ENCODE assay signal across 1 cellular context in the genomic region with DNA sequence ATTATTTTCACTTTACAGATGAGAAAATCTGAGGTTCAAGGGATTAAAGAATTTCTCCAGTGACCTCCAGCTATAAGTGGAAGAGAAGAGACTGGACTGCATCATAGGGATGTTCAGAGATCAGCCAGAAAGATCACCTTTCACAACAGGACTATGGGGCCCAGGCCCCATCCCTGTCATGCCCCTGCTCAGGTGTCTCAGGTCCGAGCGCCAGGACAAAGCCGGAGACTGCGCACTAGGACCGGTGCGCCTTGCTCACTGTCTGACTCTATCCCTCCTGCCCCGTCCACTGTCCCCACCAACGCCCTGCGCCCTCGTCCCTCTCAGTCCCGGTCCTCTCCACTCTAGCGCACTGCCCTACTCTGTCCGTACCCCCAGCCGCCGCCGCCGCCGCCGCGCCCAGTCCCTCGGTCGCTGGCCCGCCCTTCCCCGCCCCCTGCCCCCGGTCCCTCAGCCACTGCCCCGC.
TF ChIP-seq lines count a peak whose summit lies in the region.

No MANE protein-coding gene starts in this region.

TF ChIP-seq in K562, 482 proteins besides CTCF, POLR2A, EP300 and RAD21:
- TF ChIP-seq MYBL2 (IDR thresholded peaks at IDR 0.05; ENCODE audit: low read depth) (no peak), MYBL2 (CRISPR knock-in tag; IDR thresholded peaks at IDR 0.05; ENCODE audit: borderline replicate concordance) (no peak), FOXP1 (CRISPR knock-in tag; IDR thresholded peaks at IDR 0.05) (no peak), JUNB (CRISPR knock-in tag; conservative IDR thresholded peaks at IDR 0.05) (no peak), ZNF263 (CRISPR knock-in tag; IDR thresholded peaks at IDR 0.05; ENCODE audit: borderline replicate concordance) (peak; percentile 32; the same call in 1 of the 2 replicates), HDAC1 (IDR thresholded peaks at IDR 0.05) (0 out of 4 replicates have a peak, but pooled peaks of 1 of the 2 experiments have one; percentile 30), SNRNP70 (optimal IDR thresholded peaks at IDR 0.05; ENCODE audit: low read depth, low read length) (no peak), NRF1 (conservative IDR thresholded peaks at IDR 0.05 in 1 of 2, IDR thresholded peaks at IDR 0.05 in 1 of 2) (peak; percentile 82 to 86), ZC3H11A (IDR thresholded peaks at IDR 0.05; ENCODE audit: low read depth, low read length) (no peak)
- TF ChIP-seq, protein P1, sequence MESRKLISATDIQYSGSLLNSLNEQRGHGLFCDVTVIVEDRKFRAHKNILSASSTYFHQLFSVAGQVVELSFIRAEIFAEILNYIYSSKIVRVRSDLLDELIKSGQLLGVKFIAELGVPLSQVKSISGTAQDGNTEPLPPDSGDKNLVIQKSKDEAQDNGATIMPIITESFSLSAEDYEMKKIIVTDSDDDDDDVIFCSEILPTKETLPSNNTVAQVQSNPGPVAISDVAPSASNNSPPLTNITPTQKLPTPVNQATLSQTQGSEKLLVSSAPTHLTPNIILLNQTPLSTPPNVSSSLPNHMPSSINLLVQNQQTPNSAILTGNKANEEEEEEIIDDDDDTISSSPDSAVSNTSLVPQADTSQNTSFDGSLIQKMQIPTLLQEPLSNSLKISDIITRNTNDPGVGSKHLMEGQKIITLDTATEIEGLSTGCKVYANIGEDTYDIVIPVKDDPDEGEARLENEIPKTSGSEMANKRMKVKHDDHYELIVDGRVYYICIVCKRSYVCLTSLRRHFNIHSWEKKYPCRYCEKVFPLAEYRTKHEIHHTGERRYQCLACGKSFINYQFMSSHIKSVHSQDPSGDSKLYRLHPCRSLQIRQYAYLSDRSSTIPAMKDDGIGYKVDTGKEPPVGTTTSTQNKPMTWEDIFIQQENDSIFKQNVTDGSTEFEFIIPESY (CRISPR knock-in tag; IDR thresholded peaks at IDR 0.05): no peak
- TF ChIP-seq, protein P2, sequence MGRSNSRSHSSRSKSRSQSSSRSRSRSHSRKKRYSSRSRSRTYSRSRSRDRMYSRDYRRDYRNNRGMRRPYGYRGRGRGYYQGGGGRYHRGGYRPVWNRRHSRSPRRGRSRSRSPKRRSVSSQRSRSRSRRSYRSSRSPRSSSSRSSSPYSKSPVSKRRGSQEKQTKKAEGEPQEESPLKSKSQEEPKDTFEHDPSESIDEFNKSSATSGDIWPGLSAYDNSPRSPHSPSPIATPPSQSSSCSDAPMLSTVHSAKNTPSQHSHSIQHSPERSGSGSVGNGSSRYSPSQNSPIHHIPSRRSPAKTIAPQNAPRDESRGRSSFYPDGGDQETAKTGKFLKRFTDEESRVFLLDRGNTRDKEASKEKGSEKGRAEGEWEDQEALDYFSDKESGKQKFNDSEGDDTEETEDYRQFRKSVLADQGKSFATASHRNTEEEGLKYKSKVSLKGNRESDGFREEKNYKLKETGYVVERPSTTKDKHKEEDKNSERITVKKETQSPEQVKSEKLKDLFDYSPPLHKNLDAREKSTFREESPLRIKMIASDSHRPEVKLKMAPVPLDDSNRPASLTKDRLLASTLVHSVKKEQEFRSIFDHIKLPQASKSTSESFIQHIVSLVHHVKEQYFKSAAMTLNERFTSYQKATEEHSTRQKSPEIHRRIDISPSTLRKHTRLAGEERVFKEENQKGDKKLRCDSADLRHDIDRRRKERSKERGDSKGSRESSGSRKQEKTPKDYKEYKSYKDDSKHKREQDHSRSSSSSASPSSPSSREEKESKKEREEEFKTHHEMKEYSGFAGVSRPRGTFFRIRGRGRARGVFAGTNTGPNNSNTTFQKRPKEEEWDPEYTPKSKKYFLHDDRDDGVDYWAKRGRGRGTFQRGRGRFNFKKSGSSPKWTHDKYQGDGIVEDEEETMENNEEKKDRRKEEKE (IDR thresholded peaks at IDR 0.05; ENCODE audit: borderline replicate concordance in 1 of 2, control insufficient read depth in 1 of 2, low read depth in 2 of 2, low read length in 1 of 2): no peak
- TF ChIP-seq, protein P3, sequence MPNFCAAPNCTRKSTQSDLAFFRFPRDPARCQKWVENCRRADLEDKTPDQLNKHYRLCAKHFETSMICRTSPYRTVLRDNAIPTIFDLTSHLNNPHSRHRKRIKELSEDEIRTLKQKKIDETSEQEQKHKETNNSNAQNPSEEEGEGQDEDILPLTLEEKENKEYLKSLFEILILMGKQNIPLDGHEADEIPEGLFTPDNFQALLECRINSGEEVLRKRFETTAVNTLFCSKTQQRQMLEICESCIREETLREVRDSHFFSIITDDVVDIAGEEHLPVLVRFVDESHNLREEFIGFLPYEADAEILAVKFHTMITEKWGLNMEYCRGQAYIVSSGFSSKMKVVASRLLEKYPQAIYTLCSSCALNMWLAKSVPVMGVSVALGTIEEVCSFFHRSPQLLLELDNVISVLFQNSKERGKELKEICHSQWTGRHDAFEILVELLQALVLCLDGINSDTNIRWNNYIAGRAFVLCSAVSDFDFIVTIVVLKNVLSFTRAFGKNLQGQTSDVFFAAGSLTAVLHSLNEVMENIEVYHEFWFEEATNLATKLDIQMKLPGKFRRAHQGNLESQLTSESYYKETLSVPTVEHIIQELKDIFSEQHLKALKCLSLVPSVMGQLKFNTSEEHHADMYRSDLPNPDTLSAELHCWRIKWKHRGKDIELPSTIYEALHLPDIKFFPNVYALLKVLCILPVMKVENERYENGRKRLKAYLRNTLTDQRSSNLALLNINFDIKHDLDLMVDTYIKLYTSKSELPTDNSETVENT (CRISPR knock-in tag; IDR thresholded peaks at IDR 0.05): no peak
